In the genomic region with DNA sequence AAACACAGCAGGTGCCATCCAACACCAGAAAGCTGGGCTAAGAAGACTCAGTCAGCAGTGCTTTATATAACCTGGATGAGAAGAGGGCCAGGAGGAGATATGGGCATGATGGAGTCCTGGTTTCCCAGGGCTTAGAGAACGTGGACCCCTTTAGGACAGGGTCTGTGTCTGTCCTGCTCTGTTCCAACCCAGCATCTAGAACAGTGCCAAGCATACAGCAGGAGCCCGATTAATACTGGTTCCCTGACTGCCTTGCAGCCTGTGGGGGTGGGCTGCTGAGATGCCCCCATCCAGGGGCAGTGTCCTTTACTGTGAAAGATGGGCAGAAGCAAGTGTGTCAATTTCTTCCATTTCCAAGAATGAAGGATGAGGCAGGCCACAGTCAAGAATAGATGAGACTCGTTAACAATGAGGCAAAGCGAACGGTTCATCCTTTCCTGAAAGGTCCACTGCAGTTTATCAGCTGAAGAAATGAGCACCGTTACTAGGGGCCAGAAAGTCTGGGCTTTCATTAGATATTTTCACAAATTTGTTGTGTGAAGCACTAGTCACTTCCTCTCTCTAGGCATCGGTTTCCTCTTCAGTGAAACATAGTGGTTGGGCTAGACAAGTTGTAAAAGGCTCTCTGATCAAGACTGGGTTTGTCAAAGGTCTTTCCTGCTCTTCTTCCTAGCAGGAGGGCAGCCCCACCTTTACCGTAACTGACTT, we compare ENCODE assay signal across 2 cellular contexts.
TF ChIP-seq lines count a peak whose summit lies in the region.

No MANE protein-coding gene starts in this region.

TF ChIP-seq in liver, 16 proteins besides CTCF, POLR2A, EP300 and RAD21 (continued from another document):
- TF ChIP-seq, protein P1, sequence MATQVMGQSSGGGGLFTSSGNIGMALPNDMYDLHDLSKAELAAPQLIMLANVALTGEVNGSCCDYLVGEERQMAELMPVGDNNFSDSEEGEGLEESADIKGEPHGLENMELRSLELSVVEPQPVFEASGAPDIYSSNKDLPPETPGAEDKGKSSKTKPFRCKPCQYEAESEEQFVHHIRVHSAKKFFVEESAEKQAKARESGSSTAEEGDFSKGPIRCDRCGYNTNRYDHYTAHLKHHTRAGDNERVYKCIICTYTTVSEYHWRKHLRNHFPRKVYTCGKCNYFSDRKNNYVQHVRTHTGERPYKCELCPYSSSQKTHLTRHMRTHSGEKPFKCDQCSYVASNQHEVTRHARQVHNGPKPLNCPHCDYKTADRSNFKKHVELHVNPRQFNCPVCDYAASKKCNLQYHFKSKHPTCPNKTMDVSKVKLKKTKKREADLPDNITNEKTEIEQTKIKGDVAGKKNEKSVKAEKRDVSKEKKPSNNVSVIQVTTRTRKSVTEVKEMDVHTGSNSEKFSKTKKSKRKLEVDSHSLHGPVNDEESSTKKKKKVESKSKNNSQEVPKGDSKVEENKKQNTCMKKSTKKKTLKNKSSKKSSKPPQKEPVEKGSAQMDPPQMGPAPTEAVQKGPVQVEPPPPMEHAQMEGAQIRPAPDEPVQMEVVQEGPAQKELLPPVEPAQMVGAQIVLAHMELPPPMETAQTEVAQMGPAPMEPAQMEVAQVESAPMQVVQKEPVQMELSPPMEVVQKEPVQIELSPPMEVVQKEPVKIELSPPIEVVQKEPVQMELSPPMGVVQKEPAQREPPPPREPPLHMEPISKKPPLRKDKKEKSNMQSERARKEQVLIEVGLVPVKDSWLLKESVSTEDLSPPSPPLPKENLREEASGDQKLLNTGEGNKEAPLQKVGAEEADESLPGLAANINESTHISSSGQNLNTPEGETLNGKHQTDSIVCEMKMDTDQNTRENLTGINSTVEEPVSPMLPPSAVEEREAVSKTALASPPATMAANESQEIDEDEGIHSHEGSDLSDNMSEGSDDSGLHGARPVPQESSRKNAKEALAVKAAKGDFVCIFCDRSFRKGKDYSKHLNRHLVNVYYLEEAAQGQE (IDR thresholded peaks at IDR 0.05) = no peak
- no peak for TF ChIP-seq MAX (IDR thresholded peaks at IDR 0.05)
- no peak for TF ChIP-seq HNF4A (conservative IDR thresholded peaks at IDR 0.05)
- no peak for TF ChIP-seq ATF3 (IDR thresholded peaks at IDR 0.05)
- TF ChIP-seq NR2F2 (IDR thresholded peaks at IDR 0.05) = no peak
- TF ChIP-seq RXRA (IDR thresholded peaks at IDR 0.05) = no peak
- TF ChIP-seq FOXA1 (IDR thresholded peaks at IDR 0.05) = no peak
- no peak for TF ChIP-seq GABPA (IDR thresholded peaks at IDR 0.05 in 1 of 2, conservative IDR thresholded peaks at IDR 0.05 in 1 of 2)
- no peak for TF ChIP-seq ZBTB33 (IDR thresholded peaks at IDR 0.05)
TF ChIP-seq in liver: peak in this region for 0.

TF ChIP-seq in HepG2, 621 proteins besides CTCF, POLR2A, EP300 and RAD21 (continued from another document):
- no peak for TF ChIP-seq TSC22D2 (CRISPR knock-in tag; IDR thresholded peaks at IDR 0.05; ENCODE audit: borderline replicate concordance)
- TF ChIP-seq, protein P2, sequence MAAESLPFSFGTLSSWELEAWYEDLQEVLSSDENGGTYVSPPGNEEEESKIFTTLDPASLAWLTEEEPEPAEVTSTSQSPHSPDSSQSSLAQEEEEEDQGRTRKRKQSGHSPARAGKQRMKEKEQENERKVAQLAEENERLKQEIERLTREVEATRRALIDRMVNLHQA (CRISPR knock-in tag; IDR thresholded peaks at IDR 0.05) = no peak
- TF ChIP-seq, protein P3, sequence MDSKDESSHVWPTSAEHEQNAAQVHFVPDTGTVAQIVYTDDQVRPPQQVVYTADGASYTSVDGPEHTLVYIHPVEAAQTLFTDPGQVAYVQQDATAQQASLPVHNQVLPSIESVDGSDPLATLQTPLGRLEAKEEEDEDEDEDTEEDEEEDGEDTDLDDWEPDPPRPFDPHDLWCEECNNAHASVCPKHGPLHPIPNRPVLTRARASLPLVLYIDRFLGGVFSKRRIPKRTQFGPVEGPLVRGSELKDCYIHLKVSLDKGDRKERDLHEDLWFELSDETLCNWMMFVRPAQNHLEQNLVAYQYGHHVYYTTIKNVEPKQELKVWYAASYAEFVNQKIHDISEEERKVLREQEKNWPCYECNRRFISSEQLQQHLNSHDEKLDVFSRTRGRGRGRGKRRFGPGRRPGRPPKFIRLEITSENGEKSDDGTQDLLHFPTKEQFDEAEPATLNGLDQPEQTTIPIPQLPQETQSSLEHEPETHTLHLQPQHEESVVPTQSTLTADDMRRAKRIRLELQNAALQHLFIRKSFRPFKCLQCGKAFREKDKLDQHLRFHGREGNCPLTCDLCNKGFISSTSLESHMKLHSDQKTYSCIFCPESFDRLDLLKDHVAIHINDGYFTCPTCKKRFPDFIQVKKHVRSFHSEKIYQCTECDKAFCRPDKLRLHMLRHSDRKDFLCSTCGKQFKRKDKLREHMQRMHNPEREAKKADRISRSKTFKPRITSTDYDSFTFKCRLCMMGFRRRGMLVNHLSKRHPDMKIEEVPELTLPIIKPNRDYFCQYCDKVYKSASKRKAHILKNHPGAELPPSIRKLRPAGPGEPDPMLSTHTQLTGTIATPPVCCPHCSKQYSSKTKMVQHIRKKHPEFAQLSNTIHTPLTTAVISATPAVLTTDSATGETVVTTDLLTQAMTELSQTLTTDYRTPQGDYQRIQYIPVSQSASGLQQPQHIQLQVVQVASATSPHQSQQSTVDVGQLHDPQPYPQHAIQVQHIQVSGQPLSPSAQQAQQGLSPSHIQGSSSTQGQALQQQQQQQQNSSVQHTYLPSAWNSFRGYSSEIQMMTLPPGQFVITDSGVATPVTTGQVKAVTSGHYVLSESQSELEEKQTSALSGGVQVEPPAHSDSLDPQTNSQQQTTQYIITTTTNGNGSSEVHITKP (CRISPR knock-in tag; IDR thresholded peaks at IDR 0.05; ENCODE audit: low read depth) = no peak
- TF ChIP-seq FOXO1 (CRISPR knock-in tag; IDR thresholded peaks at IDR 0.05) = no peak
- no peak for TF ChIP-seq FOSL2 (CRISPR knock-in tag; IDR thresholded peaks at IDR 0.05)
- TF ChIP-seq CREM (IDR thresholded peaks at IDR 0.05) = no peak
- no peak for TF ChIP-seq CREM (CRISPR knock-in tag; IDR thresholded peaks at IDR 0.05)
- no peak for TF ChIP-seq ZNF343 (CRISPR knock-in tag; IDR thresholded peaks at IDR 0.05)
- TF ChIP-seq TBX3 (IDR thresholded peaks at IDR 0.05; ENCODE audit: borderline replicate concordance) = no peak
- TF ChIP-seq ATF7-NPFF (CRISPR knock-in tag; IDR thresholded peaks at IDR 0.05; ENCODE audit: low read depth) = no peak
- no peak for TF ChIP-seq PLRG1 (conservative IDR thresholded peaks at IDR 0.05)
